ENCODE assay signal across 21 cellular contexts in genomic region chr2:239495816-239496371, GRCh38.
DNase-seq lines count a peak whose midpoint lies in the region; ATAC-seq, FAIRE-seq and TF ChIP-seq lines count a peak whose summit lies in the region.
"Had no signal": no experiment of that assay in that cellular context is flagged by ENCODE, and none has a peak within 500 bp of the region (broad histone marks: within the 10 kb centered on the region; RNA-seq: fewer than 3 reads in every experiment).

No MANE protein-coding gene starts in this region.

- H3K9me3 Mint-ChIP-seq in endodermal cell (peaks cover 7% of the 10 kb centered on the region), nephron progenitor cell (peaks cover 8% of the 10 kb centered on the region)

- no peak overlapping the region for H3K9ac ChIP-seq in endodermal cell (ENCODE audit: extremely low read depth, low read length, poor library complexity, severe bottlenecking)
- H3K9ac ChIP-seq in kidney (ENCODE audit: low read length in 2 of 2) = no peak overlapping the region
- H3K9ac ChIP-seq: GM23248 had no signal

- H3K27ac Mint-ChIP-seq in endodermal cell (no peak overlapping the region), nephron progenitor cell (peak overlapping the region; percentile 46)
- H3K27ac Mint-ChIP-seq: CD4-positive, alpha-beta memory T cell had no signal

- FAIRE-seq in kidney (lab: Jason Lieb, UNC) = no peak
- FAIRE-seq: G401.6, GM12878, GM19239, H1 had no signal

- in situ Hi-C loops in G401 (cut with HindIII; ENCODE audit: low sequenced_read_pairs) = no loop called here

- no peak overlapping the region for H3K4me3 Mint-ChIP-seq in endodermal cell
- no peak overlapping the region for H3K4me3 Mint-ChIP-seq in nephron progenitor cell
- H3K4me3 Mint-ChIP-seq: CD4-positive, alpha-beta memory T cell had no signal

- intact Hi-C loops in kidney (cut with DNase I) = no loop called here

- ATAC-seq in HG03571 (IDR thresholded peaks at IDR 0.05; ENCODE audit: unreplicated experiment) = no peak
- ATAC-seq: GM12878 had no signal

- H3K4me1 ChIP-seq in endodermal cell (ENCODE audit: control insufficient read depth, insufficient read depth, low read length) (no peaks in the 10 kb centered on the region), kidney (ENCODE audit: control insufficient read depth in 1 of 2, insufficient read depth in 1 of 2, low read depth in 1 of 2, low read length in 2 of 2) (no peaks in the 10 kb centered on the region)

- no peaks in the 10 kb centered on the region for H3K36me3 Mint-ChIP-seq in endodermal cell (ENCODE audit: low read depth)
- no peaks in the 10 kb centered on the region for H3K36me3 Mint-ChIP-seq in nephron progenitor cell (ENCODE audit: low read depth)
- H3K36me3 Mint-ChIP-seq: CD4-positive, alpha-beta memory T cell had no signal

- WGBS in endodermal cell (ENCODE audit: insufficient coverage in 1 of 2, insufficient read length in 1 of 2), 2 experiments = 77 to 87% methylated on average over 8 to 11 of the region's 11 CpGs

- H3K27ac ChIP-seq in endodermal cell (ENCODE audit: low read depth, low read length) (peak overlapping the region; percentile 45), kidney (ENCODE audit: low read depth in 2 of 2, low read length in 2 of 2) (no peak overlapping the region)
- H3K27ac ChIP-seq: GM23248 had no signal

- TF ChIP-seq CTCF in endodermal cell (conservative IDR thresholded peaks at IDR 0.05) = no peak
- no peak for TF ChIP-seq CTCF in kidney (IDR thresholded peaks at IDR 0.05; ENCODE audit: borderline replicate concordance, extremely low read depth, insufficient read depth)
- no peak for TF ChIP-seq CTCF in nephron progenitor cell (IDR thresholded peaks at IDR 0.05)

- DNase-seq in endodermal cell (no peak), kidney (peak; percentile 29), nephron progenitor cell (no peak), retina (peak; percentile 61), HuH-7 (ENCODE audit: low spot score) (no peak), G401 (ENCODE audit: low spot score) (no peak)
- DNase-seq in stimulated activated CD4-positive, alpha-beta T cell treated with anti-CD3 and anti-CD28 coated beads, Interleukin-15, amount 100 ng/mL, for 24 hours = no peak
- DNase-seq: C1 segment of cervical spinal cord; Calu3; CD4-positive, alpha-beta memory T cell; COR-L47; DMS53; DMS79 treated with DMSO at 0.1 percent for 48 hours; GM23248; H7; HCEC 1CT had no signal

- H3K27me3 ChIP-seq in endodermal cell (ENCODE audit: control insufficient read depth, insufficient read depth, low read length, poor library complexity, severe bottlenecking) = no peaks in the 10 kb centered on the region

- H3K4me1 Mint-ChIP-seq in endodermal cell = no peaks in the 10 kb centered on the region
- peaks cover 36% of the 10 kb centered on the region for H3K4me1 Mint-ChIP-seq in nephron progenitor cell
- H3K4me1 Mint-ChIP-seq: CD4-positive, alpha-beta memory T cell had no signal

- H3K36me3 ChIP-seq in endodermal cell (ENCODE audit: control insufficient read depth, insufficient read depth, low read length) (no peaks in the 10 kb centered on the region), kidney (ENCODE audit: control insufficient read depth in 1 of 2, insufficient read depth in 2 of 2, low read length in 2 of 2) (no peaks in the 10 kb centered on the region)

- no peak overlapping the region for H3K4me3 ChIP-seq in endodermal cell (ENCODE audit: low read length)
- H3K4me3 ChIP-seq in kidney (ENCODE audit: low read length in 2 of 2) = no peak overlapping the region
- H3K4me3 ChIP-seq: GM12878, GM23248 had no signal

- H3K9me3 ChIP-seq in endodermal cell (ENCODE audit: control insufficient read depth, low read length) (no peaks in the 10 kb centered on the region), kidney (ENCODE audit: control insufficient read depth in 1 of 2, low read length in 2 of 2) (no peaks in the 10 kb centered on the region)

- peaks cover 2% of the 10 kb centered on the region for H3K27me3 Mint-ChIP-seq in endodermal cell (ENCODE audit: insufficient read depth)
- H3K27me3 Mint-ChIP-seq in nephron progenitor cell (ENCODE audit: low read depth, poor library complexity) = peaks cover 20% of the 10 kb centered on the region

Comparison
In these comparisons a context has a peak if more than half of its experiments do, and no peak if none do; other contexts are left out.
1. DNase-seq: peak in kidney (single experiment) and retina (single experiment); none in endodermal cell (single experiment), nephron progenitor cell (single experiment), stimulated activated CD4-positive, alpha-beta T cell treated with anti-CD3 and anti-CD28 coated beads, Interleukin-15, amount 100 ng/mL, for 24 hours (single experiment), HuH-7 (single experiment) and G401 (single experiment).